11 cellular contexts compared by ENCODE assay signal in genomic region chr6:143514996-143515760, GRCh38. TPM values are rescaled to one million over a fixed set of nuclear protein-coding genes. Genes with fewer than 3 reads are reported as not detected.
DNase-seq lines count a peak whose midpoint lies in the region; ATAC-seq and TF ChIP-seq lines count a peak whose summit lies in the region.
"Had no signal": no experiment of that assay in that cellular context is flagged by ENCODE, and none has a peak within 500 bp of the region (broad histone marks: within the 10 kb centered on the region; RNA-seq: fewer than 3 reads in every experiment).

No MANE protein-coding gene starts in this region.

- no peak overlapping the region for H3K4me3 ChIP-seq in astrocyte of the spinal cord (ENCODE audit: low read depth, low read length)

- in situ Hi-C loops in astrocyte of the spinal cord (cut with HindIII; ENCODE audit: low sequenced_read_pairs), result no loop called here

- DNase-seq in GM03348 (ENCODE audit: low spot score) (peak; percentile 46), astrocyte of the spinal cord (ENCODE audit: low read depth, low spot score) (peak; percentile 29), Right ventricle myocardium inferior (ENCODE audit: missing footprints) (no peak), posterior cingulate gyrus (peak in 7 of 10 donors; percentile 13 to 85 (median 45)), dermis blood vessel endothelial cell (no peak), NCI-H1417 (lab: John Stamatoyannopoulos, UW) (no peak), DMS53 treated with DMSO at 0.1 percent for 48 hours (lab: John Stamatoyannopoulos, UW; ENCODE audit: unreplicated experiment) (no peak)
- DNase-seq: activated CD8-positive, alpha-beta T cell treated with anti-CD3 and anti-CD28 coated beads for 36 hours; BE2C; NCI-H510A had no signal

- TF ChIP-seq CTCF in astrocyte of the spinal cord (IDR thresholded peaks at IDR 0.05; ENCODE audit: low read depth, low read length), result no peak

- ATAC-seq in Right ventricle myocardium inferior (peak; percentile 70), GM21723 (IDR thresholded peaks at IDR 0.05; ENCODE audit: unreplicated experiment) (no peak)
- ATAC-seq: activated CD8-positive, alpha-beta T cell treated with anti-CD3 and anti-CD28 coated beads for 36 hours had no signal

- intact Hi-C loops in Right ventricle myocardium inferior (cut with DNase I), result loop anchor here (2.0 to 5.0 kb wide), 3 partner anchors 50 to 573 kb away; partner anchors contain the start of gene LTV1
- intact Hi-C loops in posterior cingulate gyrus (cut with DNase I), result no loop called here

RNA-seq across cellular contexts. Expression of gene FUCA2, which starts 3.7 kb away (rescaled TPM):
- total RNA-seq in Right ventricle myocardium inferior, result 46.1 TPM
- 30.3 and 52.8 TPM in 2 replicates for total RNA-seq in dermis blood vessel endothelial cell

Comparison
In these comparisons a context has a peak if more than half of its experiments do, and no peak if none do; other contexts are left out.
1. DNase-seq: peak in GM03348 (single experiment), astrocyte of the spinal cord (single experiment) and posterior cingulate gyrus (7 of 10); none in Right ventricle myocardium inferior (single experiment), dermis blood vessel endothelial cell (single experiment), NCI-H1417 (0 of 3) and DMS53 treated with DMSO at 0.1 percent for 48 hours (single experiment).